1 cellular context compared by ENCODE assay signal in genomic region chr20:13784271-13784892, GRCh38.
TF ChIP-seq lines count a peak whose summit lies in the region.

No MANE protein-coding gene starts in this region.

TF ChIP-seq in HepG2, 621 proteins besides CTCF, POLR2A, EP300 and RAD21 (continued from another document and continues in another):
- TF ChIP-seq ZNF407 (CRISPR knock-in tag; IDR thresholded peaks at IDR 0.05; ENCODE audit: not compliant biosample characterization) (no peak), DNMT1 (CRISPR knock-in tag; IDR thresholded peaks at IDR 0.05) (no peak; the same call in 1 of the 2 replicates), IRX3 (CRISPR knock-in tag; IDR thresholded peaks at IDR 0.05; ENCODE audit: borderline replicate concordance, low read depth) (peak; percentile 87; the same call in 1 of the 2 replicates), DZIP1 (CRISPR knock-in tag; IDR thresholded peaks at IDR 0.05) (no peak), SAFB2 (CRISPR knock-in tag; IDR thresholded peaks at IDR 0.05; ENCODE audit: borderline replicate concordance, low read depth) (no peak), ATRX (CRISPR knock-in tag; IDR thresholded peaks at IDR 0.05; ENCODE audit: borderline replicate concordance) (no peak), PCBP2 (optimal IDR thresholded peaks at IDR 0.05; ENCODE audit: low read depth, low read length, poor library complexity, severe bottlenecking) (peak; percentile 36), ZNF75D (CRISPR knock-in tag; IDR thresholded peaks at IDR 0.05; ENCODE audit: borderline replicate concordance) (no peak), IKZF5 (CRISPR knock-in tag; IDR thresholded peaks at IDR 0.05) (no peak), ZNF790 (CRISPR knock-in tag; IDR thresholded peaks at IDR 0.05; ENCODE audit: borderline replicate concordance) (no peak), HNRNPH1 (optimal IDR thresholded peaks at IDR 0.05; ENCODE audit: low read depth, low read length) (no peak), ZSCAN5A (CRISPR knock-in tag; IDR thresholded peaks at IDR 0.05; ENCODE audit: borderline replicate concordance) (peak; percentile 97; the same call in 1 of the 2 replicates), ZNF839 (CRISPR knock-in tag; IDR thresholded peaks at IDR 0.05; ENCODE audit: borderline replicate concordance) (0 out of 2 replicates have a peak, but pooled peaks have one; percentile 21), ZNF460 (CRISPR knock-in tag; IDR thresholded peaks at IDR 0.05; ENCODE audit: borderline replicate concordance) (no peak), ZNF17 (CRISPR knock-in tag; IDR thresholded peaks at IDR 0.05) (no peak), ZBTB8A (CRISPR knock-in tag; IDR thresholded peaks at IDR 0.05; ENCODE audit: borderline replicate concordance, low read depth) (peak; percentile 7; the same call in 1 of the 2 replicates), ZNF609 (CRISPR knock-in tag; IDR thresholded peaks at IDR 0.05; ENCODE audit: borderline replicate concordance) (peak; percentile 67; the same call in 1 of the 2 replicates), IKZF4 (CRISPR knock-in tag; IDR thresholded peaks at IDR 0.05; ENCODE audit: borderline replicate concordance, low read depth, not compliant biosample characterization) (no peak), ZNF280B (CRISPR knock-in tag; IDR thresholded peaks at IDR 0.05; ENCODE audit: borderline replicate concordance) (no peak), ZNF331 (CRISPR knock-in tag; IDR thresholded peaks at IDR 0.05) (no peak), NBN (conservative IDR thresholded peaks at IDR 0.05) (no peak), ZNF513 (CRISPR knock-in tag; conservative IDR thresholded peaks at IDR 0.05) (no peak), RFX5 (IDR thresholded peaks at IDR 0.05; ENCODE audit: low read depth, low read length) (no peak), ZBTB25 (CRISPR knock-in tag; IDR thresholded peaks at IDR 0.05) (no peak), ZNF576 (CRISPR knock-in tag; IDR thresholded peaks at IDR 0.05) (no peak), ZNF816 (CRISPR knock-in tag; IDR thresholded peaks at IDR 0.05; ENCODE audit: borderline replicate concordance) (0 out of 2 replicates have a peak, but pooled peaks have one; percentile 32), GTF3A (CRISPR knock-in tag; conservative IDR thresholded peaks at IDR 0.05) (no peak)
